8 cellular contexts compared by ENCODE assay signal in genomic region chr3:30286007-30286669, GRCh38.
A peak's percentile ranks its signal among the peaks of the same experiment; 100 is the strongest.
DNase-seq lines count a peak whose midpoint lies in the region; ATAC-seq, FAIRE-seq and TF ChIP-seq lines count a peak whose summit lies in the region.

No MANE protein-coding gene starts in this region.

- DNase-seq in DMS153 treated with DMSO at 0.1 percent for 48 hours (lab: John Stamatoyannopoulos, UW; ENCODE audit: unreplicated experiment) (peak; percentile 31), NCI-H2029 (lab: John Stamatoyannopoulos, UW) (peak; percentile 73), bronchial epithelial cell (ENCODE audit: low read depth) (peak; percentile 93), lung microvascular endothelial cell (ENCODE audit: low read depth in 2 of 2) (peak; percentile 92 to 99), NCI-H2171 treated with DMSO at 0.1 percent for 48 hours (lab: John Stamatoyannopoulos, UW) (no peak)
- DNase-seq in activated CD8-positive, alpha-beta memory T cell treated with anti-CD3 and anti-CD28 coated beads for 24 hours, result no peak

- ATAC-seq in GM18517 (IDR thresholded peaks at IDR 0.05; ENCODE audit: unreplicated experiment) (no peak), HG02763 (IDR thresholded peaks at IDR 0.05; ENCODE audit: unreplicated experiment) (no peak)

- TF ChIP-seq CTCF in bronchial epithelial cell (IDR thresholded peaks at IDR 0.05; ENCODE audit: insufficient read depth, low read length, severe bottlenecking), result no peak

- H3K27me3 ChIP-seq in bronchial epithelial cell (ENCODE audit: control insufficient read depth, insufficient read depth, low read length), result no peaks in the 10 kb centered on the region

- no peak overlapping the region for H3K4me3 ChIP-seq in bronchial epithelial cell (ENCODE audit: low read depth, low read length)

- FAIRE-seq in bronchial epithelial cell (lab: Jason Lieb, UNC), result peak; percentile 80

- H3K36me3 ChIP-seq in bronchial epithelial cell (ENCODE audit: control insufficient read depth, insufficient read depth, low read length), result no peaks in the 10 kb centered on the region

Comparison
In these comparisons a context has a peak if more than half of its experiments do, and no peak if none do; other contexts are left out.
1. DNase-seq: peak in DMS153 treated with DMSO at 0.1 percent for 48 hours (single experiment), NCI-H2029 (single experiment), bronchial epithelial cell (single experiment) and lung microvascular endothelial cell (2 of 2); none in NCI-H2171 treated with DMSO at 0.1 percent for 48 hours (single experiment) and activated CD8-positive, alpha-beta memory T cell treated with anti-CD3 and anti-CD28 coated beads for 24 hours (single experiment).